ENCODE assay signal across 12 cellular contexts in genomic region chr14:105931808-105932483, GRCh38.
A peak's percentile ranks its signal among the peaks of the same experiment; 100 is the strongest.
DNase-seq lines count a peak whose midpoint lies in the region; TF ChIP-seq lines count a peak whose summit lies in the region.
"Had no signal": no experiment of that assay in that cellular context is flagged by ENCODE, and none has a peak within 500 bp of the region (broad histone marks: within the 10 kb centered on the region; RNA-seq: fewer than 3 reads in every experiment).

No MANE protein-coding gene starts in this region.

- H3K9me3 Mint-ChIP-seq in activated CD4-positive, alpha-beta memory T cell treated with anti-CD3 and anti-CD28 coated beads, Interleukin-2, amount 10 ng/mL, durations not matched to agents 7 days and 5 days, result peaks cover 4% of the 10 kb centered on the region
- no peaks in the 10 kb centered on the region for H3K9me3 Mint-ChIP-seq in T-helper 2 cell treated with Interferon-gamma antibody and Interleukin-4, amounts not matched to agents 5 μg/mL and 100 μg/mL, for 36 hours
- H3K9me3 Mint-ChIP-seq: stimulated activated naive CD8-positive, alpha-beta T cell treated with anti-CD3 and anti-CD28 coated beads, Interleukin-15, Interleukin-2, amounts not matched to agents 100 ng/mL and 50 ng/mL, for 24 hours had no signal

- H3K27ac ChIP-seq in C4-2B, result no peak overlapping the region
- no peak overlapping the region for H3K27ac ChIP-seq in caudate nucleus (ENCODE audit: low read depth, low read length)
- H3K27ac ChIP-seq: esophagus squamous epithelium had no signal

- CTCF ChIA-PET in GM10248 (lab: Yijun Ruan, JAX), result interaction anchor here (0.9 kb wide), 1 partner anchor 12 kb away, joined by 3 read pairs; no protein-coding TSS in a partner anchor
- CTCF ChIA-PET in activated CD4-positive, alpha-beta memory T cell treated with anti-CD3 and anti-CD28 coated beads, Interleukin-2, amount 10 ng/mL, durations not matched to agents 7 days and 5 days (lab: Charles Lee), result no interaction called here

- TF ChIP-seq CTCF in C4-2B (conservative IDR thresholded peaks at IDR 0.05) (peak; percentile 38), GM10248 (IDR thresholded peaks at IDR 0.05; ENCODE audit: control extremely low read depth, extremely low read depth, low read depth, missing control alignments) (peak; percentile 25)

- H3K4me3 Mint-ChIP-seq in activated CD4-positive, alpha-beta memory T cell treated with anti-CD3 and anti-CD28 coated beads, Interleukin-2, amount 10 ng/mL, durations not matched to agents 7 days and 5 days, result no peak overlapping the region
- no peak overlapping the region for H3K4me3 Mint-ChIP-seq in T-helper 2 cell treated with Interferon-gamma antibody and Interleukin-4, amounts not matched to agents 5 μg/mL and 100 μg/mL, for 36 hours
- H3K4me3 Mint-ChIP-seq: stimulated activated naive CD8-positive, alpha-beta T cell treated with anti-CD3 and anti-CD28 coated beads, Interleukin-15, Interleukin-2, amounts not matched to agents 100 ng/mL and 50 ng/mL, for 24 hours had no signal

- H3K4me1 Mint-ChIP-seq in activated CD4-positive, alpha-beta memory T cell treated with anti-CD3 and anti-CD28 coated beads, Interleukin-2, amount 10 ng/mL, durations not matched to agents 7 days and 5 days, result no peaks in the 10 kb centered on the region
- no peaks in the 10 kb centered on the region for H3K4me1 Mint-ChIP-seq in T-helper 2 cell treated with Interferon-gamma antibody and Interleukin-4, amounts not matched to agents 5 μg/mL and 100 μg/mL, for 36 hours (ENCODE audit: low read depth)

- DNase-seq in GM10248 (ENCODE audit: extremely low spot score) (no peak), NCI-H1092 treated with DMSO at 0.1 percent for 48 hours (lab: John Stamatoyannopoulos, UW) (peak; percentile 47), D341Med (ENCODE audit: low spot score) (no peak), glomerular visceral epithelial cell (ENCODE audit: extremely low spot score) (no peak), caudate nucleus (lab: John Stamatoyannopoulos, UW) (no peak)
- DNase-seq in activated CD4-positive, alpha-beta memory T cell treated with anti-CD3 and anti-CD28 coated beads, Interleukin-2, amount 10 ng/mL, durations not matched to agents 7 days and 5 days, result peak; percentile 28
- DNase-seq in T-helper 2 cell treated with Interferon-gamma antibody and Interleukin-4, amounts not matched to agents 5 μg/mL and 100 μg/mL, for 36 hours (ENCODE audit: low spot score), result no peak
- DNase-seq: activated gamma-delta T cell, DMS79, esophagus squamous epithelium had no signal

- POLR2A ChIA-PET in GM10248 (lab: Yijun Ruan, JAX), result no interaction called here
- POLR2A ChIA-PET in activated CD4-positive, alpha-beta memory T cell treated with anti-CD3 and anti-CD28 coated beads, Interleukin-2, amount 10 ng/mL, durations not matched to agents 7 days and 5 days (lab: Charles Lee), result no interaction called here

- peaks cover 50% of the 10 kb centered on the region for H3K27me3 Mint-ChIP-seq in activated CD4-positive, alpha-beta memory T cell treated with anti-CD3 and anti-CD28 coated beads, Interleukin-2, amount 10 ng/mL, durations not matched to agents 7 days and 5 days
- H3K27me3 Mint-ChIP-seq in T-helper 2 cell treated with Interferon-gamma antibody and Interleukin-4, amounts not matched to agents 5 μg/mL and 100 μg/mL, for 36 hours (ENCODE audit: low read depth), result peaks cover 49% of the 10 kb centered on the region

- H3K36me3 Mint-ChIP-seq in activated CD4-positive, alpha-beta memory T cell treated with anti-CD3 and anti-CD28 coated beads, Interleukin-2, amount 10 ng/mL, durations not matched to agents 7 days and 5 days (ENCODE audit: low read depth), result no peaks in the 10 kb centered on the region
- H3K36me3 Mint-ChIP-seq in T-helper 2 cell treated with Interferon-gamma antibody and Interleukin-4, amounts not matched to agents 5 μg/mL and 100 μg/mL, for 36 hours (ENCODE audit: low read depth), result no peaks in the 10 kb centered on the region

- no peak overlapping the region for H3K27ac Mint-ChIP-seq in activated CD4-positive, alpha-beta memory T cell treated with anti-CD3 and anti-CD28 coated beads, Interleukin-2, amount 10 ng/mL, durations not matched to agents 7 days and 5 days
- H3K27ac Mint-ChIP-seq in T-helper 2 cell treated with Interferon-gamma antibody and Interleukin-4, amounts not matched to agents 5 μg/mL and 100 μg/mL, for 36 hours, result no peak overlapping the region
- H3K27ac Mint-ChIP-seq: stimulated activated naive CD8-positive, alpha-beta T cell treated with anti-CD3 and anti-CD28 coated beads, Interleukin-15, Interleukin-2, amounts not matched to agents 100 ng/mL and 50 ng/mL, for 24 hours had no signal

Comparison
In these comparisons a context has a peak if more than half of its experiments do, and no peak if none do; other contexts are left out.
1. DNase-seq: peak in NCI-H1092 treated with DMSO at 0.1 percent for 48 hours (single experiment) and activated CD4-positive, alpha-beta memory T cell treated with anti-CD3 and anti-CD28 coated beads, Interleukin-2, amount 10 ng/mL, durations not matched to agents 7 days and 5 days (single experiment); none in GM10248 (single experiment), D341Med (single experiment), glomerular visceral epithelial cell (single experiment), caudate nucleus (0 of 61) and T-helper 2 cell treated with Interferon-gamma antibody and Interleukin-4, amounts not matched to agents 5 μg/mL and 100 μg/mL, for 36 hours (single experiment).